Comparison of ENCODE assay signal across 19 cellular contexts in genomic region chr13:71624641-71625040, GRCh38.
A peak's percentile ranks its signal among the peaks of the same experiment; 100 is the strongest.
DNase-seq lines count a peak whose midpoint lies in the region; ATAC-seq and TF ChIP-seq lines count a peak whose summit lies in the region.
"Had no signal": no experiment of that assay in that cellular context is flagged by ENCODE, and none has a peak within 500 bp of the region (broad histone marks: within the 10 kb centered on the region; RNA-seq: fewer than 3 reads in every experiment).

No MANE protein-coding gene starts in this region.

- POLR2A ChIA-PET in activated CD4-positive, alpha-beta memory T cell treated with anti-CD3 and anti-CD28 coated beads for 36 hours (lab: Charles Lee) = no interaction called here

- 46 to 80% methylated on average over 1 to 3 of the region's 3 CpGs for WGBS in endodermal cell (ENCODE audit: insufficient coverage in 1 of 2, insufficient read length in 1 of 2), 2 experiments
- no CpG with 5 or more reads among the region's 3 CpGs for WGBS in neuronal stem cell (ENCODE audit: extremely low coverage in 2 of 2, insufficient read length in 2 of 2, insufficient replicate concordance in 1 of 2), 2 donors

- H3K9ac ChIP-seq in endodermal cell (ENCODE audit: extremely low read depth, low read length, poor library complexity, severe bottlenecking) (no peak overlapping the region), neuronal stem cell (ENCODE audit: low read depth, low read length, poor library complexity) (no peak overlapping the region)

- no peak for TF ChIP-seq CTCF in endodermal cell (conservative IDR thresholded peaks at IDR 0.05)

- H3K14ac ChIP-seq in neuronal stem cell (ENCODE audit: low read length) = no peak overlapping the region

- H2BK12ac ChIP-seq in neuronal stem cell (ENCODE audit: low read length) = no peak overlapping the region

- H3K4me2 ChIP-seq in neuronal stem cell (ENCODE audit: insufficient read depth, low read length, poor library complexity, severe bottlenecking) = no peak overlapping the region

- CTCF ChIA-PET in activated CD4-positive, alpha-beta memory T cell treated with anti-CD3 and anti-CD28 coated beads for 36 hours (lab: Charles Lee) = no interaction called here

- H3K9me3 ChIP-seq in endodermal cell (ENCODE audit: control insufficient read depth, low read length) (no peaks in the 10 kb centered on the region), neuronal stem cell (replicated peaks in 1 of 2; ENCODE audit: control insufficient read depth in 2 of 2, insufficient read depth in 1 of 2, low read depth in 1 of 2, low read length in 2 of 2) (no peaks in the 10 kb centered on the region)
- H3K9me3 ChIP-seq: ascending aorta, gastroesophageal sphincter had no signal

- H3K4me1 ChIP-seq in endodermal cell (ENCODE audit: control insufficient read depth, insufficient read depth, low read length) = peaks cover 8% of the 10 kb centered on the region
- H3K4me1 ChIP-seq in neuronal stem cell (ENCODE audit: control insufficient read depth in 2 of 2, insufficient read depth in 1 of 2, low read depth in 1 of 2, low read length in 2 of 2) = peaks cover 2 to 5% of the 10 kb centered on the region in 2 donors
- H3K4me1 ChIP-seq: ascending aorta, gastroesophageal sphincter had no signal

- no peaks in the 10 kb centered on the region for H3K27me3 Mint-ChIP-seq in endodermal cell (ENCODE audit: insufficient read depth)
- H3K27me3 Mint-ChIP-seq in activated CD4-positive, alpha-beta memory T cell treated with anti-CD3 and anti-CD28 coated beads for 36 hours = no peaks in the 10 kb centered on the region
- H3K27me3 Mint-ChIP-seq: activated CD4-positive, alpha-beta T cell treated with anti-CD3 and anti-CD28 coated beads, Interleukin-2, amount 10 ng/mL, durations not matched to agents 24 days and 14 days; stimulated activated naive CD8-positive, alpha-beta T cell treated with anti-CD3 and anti-CD28 coated beads, Interleukin-15, Interleukin-2, amounts not matched to agents 100 ng/mL and 50 ng/mL, for 24 hours had no signal

- H3K27ac ChIP-seq in endodermal cell (ENCODE audit: low read depth, low read length) (no peak overlapping the region), neuronal stem cell (replicated peaks; ENCODE audit: low read length) (no peak overlapping the region)
- H3K27ac ChIP-seq: ascending aorta, gastroesophageal sphincter had no signal

- H3K4me3 Mint-ChIP-seq in endodermal cell = peak overlapping the region; percentile 6
- H3K4me3 Mint-ChIP-seq in activated CD4-positive, alpha-beta memory T cell treated with anti-CD3 and anti-CD28 coated beads for 36 hours = no peak overlapping the region
- no peak overlapping the region for H3K4me3 Mint-ChIP-seq in stimulated activated effector memory CD8-positive, alpha-beta T cell treated with anti-CD3 and anti-CD28 coated beads, Interleukin-12 subunit alpha, Interleukin-12 subunit beta, amount 100 ng/mL, for 72 hours
- H3K4me3 Mint-ChIP-seq: activated CD4-positive, alpha-beta T cell treated with anti-CD3 and anti-CD28 coated beads, Interleukin-2, amount 10 ng/mL, durations not matched to agents 24 days and 14 days; neural crest cell; stimulated activated naive CD8-positive, alpha-beta T cell treated with anti-CD3 and anti-CD28 coated beads, Interleukin-15, Interleukin-2, amounts not matched to agents 100 ng/mL and 50 ng/mL, for 24 hours had no signal

- no peak overlapping the region for H4K8ac ChIP-seq in neuronal stem cell (ENCODE audit: low read depth, low read length)

- H3K4me3 ChIP-seq in endodermal cell (ENCODE audit: low read length) = peak overlapping the region; percentile 16
- H3K4me3 ChIP-seq in neuronal stem cell (ENCODE audit: low read length in 2 of 2) = no peak overlapping the region
- H3K4me3 ChIP-seq: ascending aorta, gastroesophageal sphincter had no signal

- H3K27me3 ChIP-seq in endodermal cell (ENCODE audit: control insufficient read depth, insufficient read depth, low read length, poor library complexity, severe bottlenecking) = no peaks in the 10 kb centered on the region
- no peaks in the 10 kb centered on the region for H3K27me3 ChIP-seq in neuronal stem cell (ENCODE audit: control insufficient read depth in 3 of 3, insufficient read depth in 3 of 3, low read depth in 1 of 3, low read length in 3 of 3)
- H3K27me3 ChIP-seq: ascending aorta, gastroesophageal sphincter had no signal

- peak overlapping the region; percentile 37 for H3K27ac Mint-ChIP-seq in endodermal cell
- H3K27ac Mint-ChIP-seq in activated CD4-positive, alpha-beta memory T cell treated with anti-CD3 and anti-CD28 coated beads for 36 hours = no peak overlapping the region
- H3K27ac Mint-ChIP-seq in stimulated activated effector memory CD8-positive, alpha-beta T cell treated with anti-CD3 and anti-CD28 coated beads, Interleukin-12 subunit alpha, Interleukin-12 subunit beta, amount 100 ng/mL, for 72 hours = no peak overlapping the region
- H3K27ac Mint-ChIP-seq: activated CD4-positive, alpha-beta T cell treated with anti-CD3 and anti-CD28 coated beads, Interleukin-2, amount 10 ng/mL, durations not matched to agents 24 days and 14 days; stimulated activated naive CD8-positive, alpha-beta T cell treated with anti-CD3 and anti-CD28 coated beads, Interleukin-15, Interleukin-2, amounts not matched to agents 100 ng/mL and 50 ng/mL, for 24 hours had no signal

- no peak overlapping the region for H4K91ac ChIP-seq in neuronal stem cell (ENCODE audit: low read depth, low read length, poor library complexity)

- no peak for ATAC-seq in stimulated activated effector memory CD8-positive, alpha-beta T cell treated with anti-CD3 and anti-CD28 coated beads, Interleukin-12 subunit alpha, Interleukin-12 subunit beta, amount 100 ng/mL, for 72 hours
- ATAC-seq: gastroesophageal sphincter had no signal

- no peak overlapping the region for H2BK15ac ChIP-seq in neuronal stem cell (ENCODE audit: low read length)

- no peak overlapping the region for H3K4ac ChIP-seq in neuronal stem cell (ENCODE audit: low read length)

- no peak overlapping the region for H3K18ac ChIP-seq in neuronal stem cell (ENCODE audit: low read length)

- intact Hi-C loops in activated CD4-positive, alpha-beta memory T cell treated with anti-CD3 and anti-CD28 coated beads for 36 hours (cut with micrococcal nuclease) = no loop called here

- H3K36me3 Mint-ChIP-seq in endodermal cell (ENCODE audit: low read depth) = no peaks in the 10 kb centered on the region
- no peaks in the 10 kb centered on the region for H3K36me3 Mint-ChIP-seq in activated CD4-positive, alpha-beta memory T cell treated with anti-CD3 and anti-CD28 coated beads for 36 hours
- H3K36me3 Mint-ChIP-seq in stimulated activated effector memory CD8-positive, alpha-beta T cell treated with anti-CD3 and anti-CD28 coated beads, Interleukin-12 subunit alpha, Interleukin-12 subunit beta, amount 100 ng/mL, for 72 hours = no peaks in the 10 kb centered on the region

- H2BK120ac ChIP-seq in neuronal stem cell (ENCODE audit: low read depth, low read length) = no peak overlapping the region

- H2AFZ ChIP-seq in neuronal stem cell (ENCODE audit: low read length) = no peak overlapping the region

- H3K4me1 Mint-ChIP-seq in endodermal cell = peaks cover 56% of the 10 kb centered on the region
- H3K4me1 Mint-ChIP-seq in activated CD4-positive, alpha-beta memory T cell treated with anti-CD3 and anti-CD28 coated beads for 36 hours (ENCODE audit: low read depth) = no peaks in the 10 kb centered on the region
- H3K4me1 Mint-ChIP-seq in stimulated activated effector memory CD8-positive, alpha-beta T cell treated with anti-CD3 and anti-CD28 coated beads, Interleukin-12 subunit alpha, Interleukin-12 subunit beta, amount 100 ng/mL, for 72 hours = no peaks in the 10 kb centered on the region
- H3K4me1 Mint-ChIP-seq: activated CD4-positive, alpha-beta T cell treated with anti-CD3 and anti-CD28 coated beads, Interleukin-2, amount 10 ng/mL, durations not matched to agents 24 days and 14 days had no signal

- H3K23ac ChIP-seq in neuronal stem cell (ENCODE audit: low read depth, low read length, poor library complexity) = no peak overlapping the region

- H2AK5ac ChIP-seq in neuronal stem cell (ENCODE audit: low read depth, low read length) = no peak overlapping the region

- H3K79me1 ChIP-seq in neuronal stem cell (ENCODE audit: low read depth, low read length) = no peaks in the 10 kb centered on the region

- no peak overlapping the region for H2BK5ac ChIP-seq in neuronal stem cell (ENCODE audit: low read length)

- DNase-seq in NCI-H1417 (lab: John Stamatoyannopoulos, UW) (peak in 2 of 3 experiments; percentile 32 to 79), NCI-H1417 treated with DMSO at 0.1 percent for 48 hours (lab: John Stamatoyannopoulos, UW) (no peak), NCI-H82 (lab: John Stamatoyannopoulos, UW) (peak; percentile 98), endodermal cell (no peak), neuronal stem cell (ENCODE audit: low spot score) (peak; percentile 14), germinal center (ENCODE audit: low spot score) (no peak)
- no peak for DNase-seq in activated CD4-positive, alpha-beta memory T cell treated with anti-CD3 and anti-CD28 coated beads for 36 hours
- DNase-seq in stimulated activated effector memory CD8-positive, alpha-beta T cell treated with anti-CD3 and anti-CD28 coated beads, Interleukin-12 subunit alpha, Interleukin-12 subunit beta, amount 100 ng/mL, for 72 hours (ENCODE audit: low spot score in 2 of 2) = no peak
- DNase-seq: activated CD4-positive, alpha-beta T cell treated with anti-CD3 and anti-CD28 coated beads, Interleukin-2, amount 10 ng/mL, durations not matched to agents 24 days and 14 days; activated gamma-delta T cell treated with Interleukin-2 at 50 U/mL for 16 hours; C1 segment of cervical spinal cord; DMS153; mammary epithelial cell; NCI-H345; SIG-M5 had no signal

- no peaks in the 10 kb centered on the region for H3K36me3 ChIP-seq in endodermal cell (ENCODE audit: control insufficient read depth, insufficient read depth, low read length)
- no peaks in the 10 kb centered on the region for H3K36me3 ChIP-seq in neuronal stem cell (replicated peaks in 1 of 2; ENCODE audit: control insufficient read depth in 2 of 2, insufficient read depth in 2 of 2, low read length in 2 of 2)
- H3K36me3 ChIP-seq: ascending aorta, gastroesophageal sphincter had no signal

- H3K9me3 Mint-ChIP-seq in endodermal cell = no peaks in the 10 kb centered on the region
- H3K9me3 Mint-ChIP-seq in activated CD4-positive, alpha-beta memory T cell treated with anti-CD3 and anti-CD28 coated beads for 36 hours = no peaks in the 10 kb centered on the region
- peaks cover 10% of the 10 kb centered on the region for H3K9me3 Mint-ChIP-seq in stimulated activated effector memory CD8-positive, alpha-beta T cell treated with anti-CD3 and anti-CD28 coated beads, Interleukin-12 subunit alpha, Interleukin-12 subunit beta, amount 100 ng/mL, for 72 hours
- H3K9me3 Mint-ChIP-seq: activated CD4-positive, alpha-beta T cell treated with anti-CD3 and anti-CD28 coated beads, Interleukin-2, amount 10 ng/mL, durations not matched to agents 24 days and 14 days; neural crest cell; stimulated activated naive CD8-positive, alpha-beta T cell treated with anti-CD3 and anti-CD28 coated beads, Interleukin-15, Interleukin-2, amounts not matched to agents 100 ng/mL and 50 ng/mL, for 24 hours had no signal

Comparison
In these comparisons a context has a peak if more than half of its experiments do, and no peak if none do; other contexts are left out.
1. DNase-seq: peak in NCI-H1417 (2 of 3), NCI-H82 (single experiment) and neuronal stem cell (single experiment); none in NCI-H1417 treated with DMSO at 0.1 percent for 48 hours (single experiment), endodermal cell (single experiment), activated CD4-positive, alpha-beta memory T cell treated with anti-CD3 and anti-CD28 coated beads for 36 hours (single experiment), stimulated activated effector memory CD8-positive, alpha-beta T cell treated with anti-CD3 and anti-CD28 coated beads, Interleukin-12 subunit alpha, Interleukin-12 subunit beta, amount 100 ng/mL, for 72 hours (0 of 2) and germinal center (single experiment).